In genomic region chrX:79270401-79270800, GRCh38 we compare ENCODE assay signal across 7 cellular contexts.
DNase-seq lines count a peak whose midpoint lies in the region; ATAC-seq and TF ChIP-seq lines count a peak whose summit lies in the region.

No MANE protein-coding gene starts in this region.

- H3K4me1 Mint-ChIP-seq in memory B cell: peaks cover 27% of the 10 kb centered on the region

- no peaks in the 10 kb centered on the region for H3K27me3 Mint-ChIP-seq in memory B cell

- no peak overlapping the region for H3K27ac ChIP-seq in tibial artery

- H3K36me3 Mint-ChIP-seq in memory B cell: no peaks in the 10 kb centered on the region

- no peaks in the 10 kb centered on the region for H3K4me1 ChIP-seq in tibial artery

- no peaks in the 10 kb centered on the region for H3K36me3 ChIP-seq in tibial artery

- H3K4me3 ChIP-seq in tibial artery: no peak overlapping the region

- peak; percentile 49 for DNase-seq in RKO (ENCODE audit: low spot score)
- DNase-seq in activated naive CD4-positive, alpha-beta T cell treated with Interleukin-2 at 50 U/mL for 16 hours: peak; percentile 79
- DNase-seq in memory B cell (ENCODE audit: low spot score in 2 of 2): peak; percentile 44 to 46
- peak; percentile 23 to 57 for DNase-seq in tibial artery
- no peak for DNase-seq in epidermal melanocyte (ENCODE audit: insufficient read length, low spot score)

- H3K4me3 Mint-ChIP-seq in memory B cell: no peak overlapping the region

- peak; percentile 87 for ATAC-seq in GM18870 (IDR thresholded peaks at IDR 0.05; ENCODE audit: unreplicated experiment)
- peak; percentile 75 for ATAC-seq in HG02938 (IDR thresholded peaks at IDR 0.05; ENCODE audit: unreplicated experiment)
- ATAC-seq in memory B cell (ENCODE audit: low read depth): peak; percentile 96

- no peak for TF ChIP-seq CTCF in tibial artery (IDR thresholded peaks at IDR 0.05)

- no peaks in the 10 kb centered on the region for H3K9me3 Mint-ChIP-seq in memory B cell

- H3K27ac Mint-ChIP-seq in memory B cell: peak overlapping the region; percentile 82

- intact Hi-C loops in tibial artery (cut with DNase I; ENCODE audit: low total_unique reads): no loop called here

- H3K9me3 ChIP-seq in tibial artery: no peaks in the 10 kb centered on the region

- H3K27me3 ChIP-seq in tibial artery: no peaks in the 10 kb centered on the region
